14 cellular contexts compared by ENCODE assay signal in the genomic region with DNA sequence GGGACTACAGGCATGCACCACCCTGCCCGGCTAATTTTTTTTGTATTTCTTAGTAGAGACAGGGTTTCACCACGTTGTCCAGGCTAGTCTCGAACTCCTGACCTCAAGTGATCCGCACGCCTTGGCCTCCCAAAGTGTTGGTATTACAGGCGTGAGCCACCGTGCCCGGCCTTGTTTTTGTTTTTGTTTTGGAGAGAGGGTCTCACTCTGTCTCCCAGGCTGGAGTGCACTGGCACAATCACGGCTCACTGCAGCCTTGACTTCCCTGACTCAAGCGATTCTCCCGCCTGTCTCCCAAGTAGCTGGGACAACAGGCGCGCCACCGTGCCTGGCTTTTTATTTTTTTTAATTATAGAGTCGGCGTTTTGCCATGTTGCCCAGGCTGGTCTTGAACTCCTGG. TPM values are rescaled to one million over a fixed set of nuclear protein-coding genes. Genes with fewer than 3 reads are reported as not detected.
DNase-seq lines count a peak whose midpoint lies in the region; ATAC-seq and TF ChIP-seq lines count a peak whose summit lies in the region.
"Not testable (repeated sequence)": the region's sequence is repeated elsewhere in the genome, so short reads cannot be mapped to it uniquely, and the experiment has no call there.
"Had no signal": no experiment of that assay in that cellular context is flagged by ENCODE, and none has a peak within 500 bp of the region (broad histone marks: within the 10 kb centered on the region; RNA-seq: fewer than 3 reads in every experiment).

No MANE protein-coding gene starts in this region.

- H3K36me3 ChIP-seq in Panc1 (ENCODE audit: control insufficient read depth, insufficient read depth, low read length); adipocyte (ENCODE audit: control insufficient read depth, insufficient read depth, low read length, severe bottlenecking); mucosa of stomach (ENCODE audit: control insufficient read depth, insufficient read depth, low read length); psoas muscle (ENCODE audit: insufficient read depth in 1 of 2, low read depth in 1 of 2); transverse colon: not testable (repeated sequence)

- not testable (repeated sequence) for TF ChIP-seq CTCF in Calu3 (IDR thresholded peaks at IDR 0.05; ENCODE audit: unreplicated experiment); Panc1 (IDR thresholded peaks at IDR 0.05); endothelial cell (IDR thresholded peaks at IDR 0.05; ENCODE audit: unreplicated experiment); psoas muscle (IDR thresholded peaks at IDR 0.05); transverse colon (IDR thresholded peaks at IDR 0.05)

- POLR2A ChIA-PET in Panc1 (lab: Charles Lee), result interaction anchor here (0.5 kb wide), 1 partner anchor 17 kb away, joined by 7 read pairs; no protein-coding TSS in a partner anchor

- not testable (repeated sequence) for H3K27me3 ChIP-seq in Panc1 (ENCODE audit: control insufficient read depth, insufficient read depth, low read length); adipocyte (replicated peaks; ENCODE audit: control insufficient read depth, insufficient read depth, low read length); right cardiac atrium (ENCODE audit: control insufficient read depth, insufficient read depth); mucosa of stomach (ENCODE audit: control insufficient read depth, insufficient read depth, low read length); psoas muscle (ENCODE audit: insufficient read depth in 3 of 3, low read length in 2 of 3); transverse colon

- in situ Hi-C loops in Panc1 (cut with HindIII; ENCODE audit: low pct_unique_long_range_greater_than_20kb, low sequenced_read_pairs); transverse colon (cut with MboI; ENCODE audit: low pct_ligation_motif_present in 1 of 4, low pct_unique_long_range_greater_than_20kb in 1 of 4, low sequenced_read_pairs in 3 of 4): not testable (repeated sequence)

- H3K4me1 ChIP-seq in Panc1 (ENCODE audit: control insufficient read depth, insufficient read depth, low read length) (peaks cover 79% of the 10 kb centered on the region), adipocyte (ENCODE audit: control insufficient read depth, insufficient read depth, low read length) (peaks cover 47% of the 10 kb centered on the region), mucosa of stomach (ENCODE audit: control insufficient read depth, insufficient read depth, low read length) (peaks cover 86% of the 10 kb centered on the region), psoas muscle (peaks cover 61% of the 10 kb centered on the region), transverse colon (peaks cover 31 to 77% (median 66%) of the 10 kb centered on the region in 4 donors)
- H3K4me1 ChIP-seq in right cardiac atrium (ENCODE audit: control insufficient read depth, insufficient read depth, low read length), result not testable (repeated sequence)

- not testable (repeated sequence) for H3K9me3 Mint-ChIP-seq in Calu3 (ENCODE audit: low read depth, unreplicated experiment); endothelial cell (ENCODE audit: unreplicated experiment)

- ATAC-seq in Panc1, right cardiac atrium, psoas muscle: not testable (repeated sequence)

- TF ChIP-seq POLR2A in transverse colon (IDR thresholded peaks at IDR 0.05), result not testable (repeated sequence)

- H3K36me3 Mint-ChIP-seq in Calu3 (ENCODE audit: insufficient read depth, unreplicated experiment), result peaks cover 45% of the 10 kb centered on the region
- not testable (repeated sequence) for H3K36me3 Mint-ChIP-seq in endothelial cell (ENCODE audit: low read depth, unreplicated experiment)

- not testable (repeated sequence) for TF ChIP-seq EP300 in transverse colon (IDR thresholded peaks at IDR 0.05; ENCODE audit: low read depth)

- intact Hi-C loops in Calu3 (cut with micrococcal nuclease; ENCODE audit: unreplicated experiment); Panc1 (cut with micrococcal nuclease; ENCODE audit: unreplicated experiment); right cardiac atrium (cut with DNase I); psoas muscle (cut with DNase I); transverse colon (cut with DNase I; ENCODE audit: low total_unique reads): not testable (repeated sequence)

- not testable (repeated sequence) for DNase-seq in Calu3; Panc1 (ENCODE audit: low read depth, low spot score); adipocyte (ENCODE audit: low read depth); endothelial cell (ENCODE audit: low spot score); right cardiac atrium; psoas muscle; transverse colon

- H3K4me3 Mint-ChIP-seq in Calu3 (ENCODE audit: low read depth, unreplicated experiment), result peak overlapping the region; percentile 97
- H3K4me3 Mint-ChIP-seq in endothelial cell (ENCODE audit: unreplicated experiment), result peak overlapping the region; percentile 87

- not testable (repeated sequence) for BruUV-seq in Calu3 (replicated peaks; lab: Mats Ljungman, UMichigan); Panc1 (replicated peaks; lab: Mats Ljungman, UMichigan)

- 88% methylated on average over 16 of the region's 16 CpGs for WGBS in right cardiac atrium
- 69 to 82% (median 73%) methylated on average over 16 of the region's 16 CpGs for WGBS in psoas muscle, 3 donors
- WGBS in transverse colon (ENCODE audit: low coverage in 1 of 2), 2 donors, result 75 to 82% methylated on average over 6 to 16 of the region's 16 CpGs

- peak overlapping the region; percentile 84 for H3K27ac ChIP-seq in Panc1 (ENCODE audit: low read length)
- peak overlapping the region; percentile 31 for H3K27ac ChIP-seq in right cardiac atrium (ENCODE audit: low read length)
- peak overlapping the region; percentile 91 for H3K27ac ChIP-seq in psoas muscle
- H3K27ac ChIP-seq in transverse colon, result peak overlapping the region; percentile 89 to 95 (median 90)

- H3K27ac Mint-ChIP-seq in Calu3 (ENCODE audit: unreplicated experiment) (peak overlapping the region; percentile 78), endothelial cell (ENCODE audit: unreplicated experiment) (peak overlapping the region; percentile 48)

- H3K4me1 Mint-ChIP-seq in Calu3 (ENCODE audit: low read depth, unreplicated experiment) (peaks cover 67% of the 10 kb centered on the region), endothelial cell (ENCODE audit: unreplicated experiment) (peaks cover 43% of the 10 kb centered on the region)

- CTCF ChIA-PET in Calu3 (lab: Charles Lee) (interaction anchor here (0.6 to 5.3 kb wide), 15 partner anchors 9 to 921 kb away, joined by 3 to 43 read pairs (median 5); a partner anchor contains a TSS), Panc1 (lab: Charles Lee) (interaction anchor here (0.6 to 1.0 kb wide), 4 partner anchors 10 to 57 kb away, joined by 3 to 8 read pairs (median 4); no protein-coding TSS in a partner anchor)

- H3K9me3 ChIP-seq in Panc1 (ENCODE audit: control insufficient read depth, insufficient read depth, low read depth, low read length); adipocyte (ENCODE audit: control insufficient read depth, low read length); right cardiac atrium (ENCODE audit: control insufficient read depth, low read length); mucosa of stomach (ENCODE audit: control insufficient read depth, low read length); psoas muscle; transverse colon: not testable (repeated sequence)

- H3K4me3 ChIP-seq in Panc1 (ENCODE audit: low read depth in 2 of 2, low read length in 2 of 2) (peak overlapping the region; percentile 69 to 84), transverse colon (peak overlapping the region in 1 of 4 donors; percentile 74)
- not testable (repeated sequence) for H3K4me3 ChIP-seq in adipocyte (ENCODE audit: low read length); right cardiac atrium (ENCODE audit: low read length); mucosa of stomach (ENCODE audit: low read length); psoas muscle

- H3K9ac ChIP-seq in adipocyte (ENCODE audit: low read length) (peak overlapping the region; percentile 72), mucosa of stomach (ENCODE audit: low read length) (peak overlapping the region; percentile 88)

- not testable (repeated sequence) for H3K27me3 Mint-ChIP-seq in Calu3 (ENCODE audit: unreplicated experiment); endothelial cell (ENCODE audit: unreplicated experiment)

RNA-seq across cellular contexts. Expression of a gene that starts 0.9 kb away (rescaled TPM):
- 137 and 165 TPM in 2 replicates for total RNA-seq in Calu3 (2022)
- 199 TPM for total RNA-seq in Panc1 (2021; ENCODE audit: unreplicated experiment)
- polyA plus RNA-seq in Panc1 (2012; ENCODE audit: insufficient read length), result 415 TPM
- 195 TPM for total RNA-seq in endothelial cell (ENCODE audit: unreplicated experiment)
- total RNA-seq in right cardiac atrium, result 1 to 10 TPM; 5.3 to 8.7 (median 7.4) TPM
- 11.5 TPM for polyA plus RNA-seq in right cardiac atrium
- 10 to 100 TPM in 1 of 4 donors, 1 to 10 TPM in 3; 6.3 to 35.0 (median 8.6) TPM for total RNA-seq in psoas muscle
- polyA plus RNA-seq in psoas muscle, result 10 to 100 TPM; 10.7 to 11.7 (median 11.6) TPM
- total RNA-seq in transverse colon, result 100 to 1,000 TPM in 3 of 4 donors, 10 to 100 TPM in 1; 97.7 to 152 (median 148) TPM

RNA-seq across cellular contexts. Expression of a gene that starts 33.7 kb away (rescaled TPM):
- total RNA-seq in Calu3 (2022) (0.26 and 0.34 TPM in 2 replicates), Panc1 (2021; ENCODE audit: unreplicated experiment) (0.21 TPM), endothelial cell (ENCODE audit: unreplicated experiment) (not detected), right cardiac atrium (under 1 TPM; 0.26 to 0.53 (median 0.37) TPM), psoas muscle (under 1 TPM; 0.21 to 0.46 (median 0.23) TPM), transverse colon (100 to 1,000 TPM in 2 of 4 donors, 10 to 100 TPM in 2; 18.9 to 241 (median 78.9) TPM)
- 0.94 TPM for polyA plus RNA-seq in Panc1 (2012; ENCODE audit: insufficient read length)
- polyA plus RNA-seq in right cardiac atrium (0.27 TPM), psoas muscle (under 1 TPM; 0.25 to 0.61 (median 0.31) TPM)
- total RNA-seq: activated CD4-positive, alpha-beta T cell treated with anti-CD3 and anti-CD28 coated beads for 36 hours; activated CD8-positive, alpha-beta T cell treated with anti-CD3 and anti-CD28 coated beads, Interleukin-2, amount 10 ng/mL, durations not matched to agents 7 days and 5 days; activated naive CD8-positive, alpha-beta T cell treated with anti-CD3 and anti-CD28 coated beads for 36 hours; ascending aorta; fibroblast of villous mesenchyme; thyroid gland had no signal

Comparison
In these comparisons a context has a peak if more than half of its experiments do, and no peak if none do; other contexts are left out.
1. H3K27ac ChIP-seq: peak in every context shown above with its lines; median percentile 91 in psoas muscle; 90 in transverse colon; 84 in Panc1; 31 in right cardiac atrium.
2. RNA of a gene that starts 33.7 kb away (total RNA-seq): 18.9 to 241 TPM in transverse colon; 0.26 to 0.53 TPM in right cardiac atrium, 0.26 to 0.34 TPM in Calu3, 0.21 to 0.46 TPM in psoas muscle, 0.21 TPM in Panc1 (single experiment) and not detected in endothelial cell (single experiment); every median in the first group is over 10 times any median in the second.